ENCODE assay signal across 8 cellular contexts in genomic region chr5:59007460-59008063, GRCh38.
DNase-seq lines count a peak whose midpoint lies in the region; ATAC-seq and TF ChIP-seq lines count a peak whose summit lies in the region.

No MANE protein-coding gene starts in this region.

- TF ChIP-seq CTCF in DND-41 (IDR thresholded peaks at IDR 0.05; ENCODE audit: borderline replicate concordance, extremely low read depth, low read length, poor library complexity, severe bottlenecking) (peak; percentile 51), MCF 10A (IDR thresholded peaks at IDR 0.05; ENCODE audit: unreplicated experiment) (peak; percentile 44), mesothelial cell of epicardium (IDR thresholded peaks at IDR 0.05; ENCODE audit: unreplicated experiment) (peak; percentile 11)

- no peak overlapping the region for H3K4me3 ChIP-seq in DND-41 (ENCODE audit: low read depth in 1 of 2, low read length in 2 of 2)
- no peak overlapping the region for H3K4me3 ChIP-seq in effector memory CD4-positive, alpha-beta T cell (ENCODE audit: insufficient read depth, low read depth, low read length, poor library complexity, severe bottlenecking)

- no TSS peak for BruUV-seq in MCF 10A (replicated peaks; lab: Mats Ljungman, UMichigan)

- CTCF ChIA-PET in MCF 10A (lab: Yijun Ruan, JAX), result interaction anchor here (0.6 to 11.1 kb wide), 17 partner anchors 11 to 519 kb away, joined by 3 to 149 read pairs (median 5); no protein-coding TSS in a partner anchor

- no peaks in the 10 kb centered on the region for H3K9me3 ChIP-seq in DND-41 (ENCODE audit: insufficient read depth, low read length, severe bottlenecking)
- H3K9me3 ChIP-seq in effector memory CD4-positive, alpha-beta T cell (ENCODE audit: control insufficient read depth, low read length), result no peaks in the 10 kb centered on the region

- H3K9ac ChIP-seq in DND-41 (ENCODE audit: low read depth, low read length), result no peak overlapping the region

- H3K36me3 Mint-ChIP-seq in MCF 10A (ENCODE audit: insufficient read depth, unreplicated experiment) (peaks cover 10% of the 10 kb centered on the region), mesothelial cell of epicardium (peaks cover 20% of the 10 kb centered on the region)

- no peaks in the 10 kb centered on the region for H4K20me1 ChIP-seq in DND-41 (ENCODE audit: insufficient read depth, low read length)

- H3K4me3 Mint-ChIP-seq in MCF 10A (ENCODE audit: unreplicated experiment) (no peak overlapping the region), mesothelial cell of epicardium (no peak overlapping the region)

- no peak overlapping the region for H2AFZ ChIP-seq in DND-41 (ENCODE audit: low read depth, low read length)

- ATAC-seq in DND-41 (ENCODE audit: insufficient read depth, low read depth), result no peak
- ATAC-seq in GM21526 (IDR thresholded peaks at IDR 0.05; ENCODE audit: low FRiP score, unreplicated experiment), result no peak

- DNase-seq in DND-41, result no peak
- peak; percentile 20 for DNase-seq in LoVo (ENCODE audit: low spot score)
- DNase-seq in MCF 10A (ENCODE audit: unreplicated experiment), result peak; percentile 17
- no peak for DNase-seq in mesothelial cell of epicardium (ENCODE audit: low spot score in 2 of 2, unreplicated experiment in 2 of 2)
- no peak for DNase-seq in nucleus accumbens (lab: John Stamatoyannopoulos, UW)
- DNase-seq in H4 (ENCODE audit: low spot score), result no peak
- no peak for DNase-seq in effector memory CD4-positive, alpha-beta T cell

- H3K9me3 Mint-ChIP-seq in MCF 10A (ENCODE audit: unreplicated experiment) (peaks cover 8% of the 10 kb centered on the region), mesothelial cell of epicardium (peaks cover 14% of the 10 kb centered on the region)

- H3K27ac Mint-ChIP-seq in MCF 10A (ENCODE audit: low read depth, unreplicated experiment), result no peak overlapping the region
- H3K27ac Mint-ChIP-seq in mesothelial cell of epicardium, result peak overlapping the region; percentile 47

- POLR2A ChIA-PET in MCF 10A (lab: Yijun Ruan, JAX), result interaction anchor here (0.9 to 1.3 kb wide), 4 partner anchors 27 to 121 kb away, joined by 3 read pairs; no protein-coding TSS in a partner anchor

- H3K27me3 Mint-ChIP-seq in MCF 10A (ENCODE audit: insufficient read depth, unreplicated experiment), result no peaks in the 10 kb centered on the region
- no peaks in the 10 kb centered on the region for H3K27me3 Mint-ChIP-seq in mesothelial cell of epicardium (ENCODE audit: low read depth)

- peaks cover 17% of the 10 kb centered on the region for H3K4me1 Mint-ChIP-seq in MCF 10A (ENCODE audit: insufficient read depth, unreplicated experiment)
- H3K4me1 Mint-ChIP-seq in mesothelial cell of epicardium, result peaks cover 17% of the 10 kb centered on the region

- no peaks in the 10 kb centered on the region for H3K4me1 ChIP-seq in DND-41 (ENCODE audit: insufficient read depth, low read length)
- H3K4me1 ChIP-seq in effector memory CD4-positive, alpha-beta T cell (ENCODE audit: control insufficient read depth, insufficient read depth, low read length, poor library complexity, severe bottlenecking), result no peaks in the 10 kb centered on the region

- intact Hi-C loops in MCF 10A (cut with micrococcal nuclease), result loop anchor here (1.0 kb wide), 2 partner anchors 116 to 121 kb away; no protein-coding TSS in a partner anchor

- H3K27ac ChIP-seq in DND-41 (ENCODE audit: low read length), result no peak overlapping the region
- H3K27ac ChIP-seq in effector memory CD4-positive, alpha-beta T cell (ENCODE audit: insufficient read depth, low read length, poor library complexity, severe bottlenecking), result no peak overlapping the region

- H3K27me3 ChIP-seq in DND-41 (ENCODE audit: insufficient read depth, low read length, poor library complexity), result no peaks in the 10 kb centered on the region
- H3K27me3 ChIP-seq in effector memory CD4-positive, alpha-beta T cell (replicated peaks; ENCODE audit: control insufficient read depth, insufficient read depth, low read length, poor library complexity, severe bottlenecking), result no peaks in the 10 kb centered on the region

- no peaks in the 10 kb centered on the region for H3K79me2 ChIP-seq in DND-41 (ENCODE audit: insufficient read depth, low read length)

- H3K4me2 ChIP-seq in DND-41 (ENCODE audit: insufficient read depth, low read length), result no peak overlapping the region

- no peaks in the 10 kb centered on the region for H3K36me3 ChIP-seq in DND-41 (ENCODE audit: insufficient read depth, low read length)
- H3K36me3 ChIP-seq in effector memory CD4-positive, alpha-beta T cell (ENCODE audit: control insufficient read depth, insufficient read depth, low read length), result no peaks in the 10 kb centered on the region

Comparison
In these comparisons a context has a peak if more than half of its experiments do, and no peak if none do; other contexts are left out.
1. DNase-seq: peak in LoVo (single experiment) and MCF 10A (single experiment); none in DND-41 (single experiment), mesothelial cell of epicardium (0 of 2), nucleus accumbens (0 of 56), H4 (single experiment) and effector memory CD4-positive, alpha-beta T cell (0 of 3).
2. Peak in every context shown above with its lines, with median percentiles within 50 percentile points of each other: CTCF ChIP-seq.